Comparison of ENCODE assay signal across 17 cellular contexts in the genomic region with DNA sequence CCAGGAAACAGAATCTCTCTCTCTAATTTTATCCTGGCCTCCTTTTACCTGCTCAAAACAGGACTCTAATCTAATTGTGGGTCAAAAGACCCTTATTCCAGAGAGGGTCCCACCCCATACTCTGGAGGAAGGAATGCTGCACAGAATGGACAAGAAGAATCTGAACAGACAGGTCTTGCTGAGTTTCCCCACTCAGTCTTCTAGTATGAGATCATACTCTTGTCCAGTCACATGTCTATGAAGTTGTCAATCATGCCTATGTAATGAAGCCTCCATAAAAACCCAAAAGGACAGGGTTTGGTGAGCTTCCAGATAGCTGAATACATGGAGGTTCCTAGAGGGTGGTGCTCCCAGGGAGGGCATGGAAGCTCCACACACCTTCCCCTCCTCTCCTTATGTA.
DNase-seq lines count a peak whose midpoint lies in the region; ATAC-seq, FAIRE-seq and TF ChIP-seq lines count a peak whose summit lies in the region.
"Had no signal": no experiment of that assay in that cellular context is flagged by ENCODE, and none has a peak within 500 bp of the region (broad histone marks: within the 10 kb centered on the region; RNA-seq: fewer than 3 reads in every experiment).

No MANE protein-coding gene starts in this region.

- peaks cover 14% of the 10 kb centered on the region for H3K4me1 Mint-ChIP-seq in Caco-2 (ENCODE audit: low read depth, unreplicated experiment)
- H3K4me1 Mint-ChIP-seq in type B pancreatic cell (ENCODE audit: unreplicated experiment) = no peaks in the 10 kb centered on the region
- H3K4me1 Mint-ChIP-seq: B cell had no signal

- no peak overlapping the region for H2AK5ac ChIP-seq in mesendoderm (ENCODE audit: low read length)

- H3K9ac ChIP-seq in K562 (ENCODE audit: insufficient read depth in 1 of 2, low read depth in 2 of 2, low read length in 2 of 2) = no peak overlapping the region
- H3K9ac ChIP-seq in mesendoderm (ENCODE audit: low read length) = no peak overlapping the region
- H3K9ac ChIP-seq: BLaER1 treated with 17β-estradiol and CSF1 and Interleukin-3, amounts not matched to agents 10 nM and 100 nM had no signal

- H3K79me1 ChIP-seq in mesendoderm (ENCODE audit: low read length) = no peaks in the 10 kb centered on the region

- no peaks in the 10 kb centered on the region for H3K36me3 ChIP-seq in Caco-2 (ENCODE audit: control insufficient read depth, insufficient read depth, low read length)
- no peaks in the 10 kb centered on the region for H3K36me3 ChIP-seq in K562 (ENCODE audit: control insufficient read depth, insufficient read depth, low read length)
- no peaks in the 10 kb centered on the region for H3K36me3 ChIP-seq in mesendoderm (ENCODE audit: control insufficient read depth, insufficient read depth, low read length)
- no peaks in the 10 kb centered on the region for H3K36me3 ChIP-seq in transverse colon
- H3K36me3 ChIP-seq: BLaER1 treated with 17β-estradiol and CSF1 and Interleukin-3, amounts not matched to agents 10 nM and 100 nM had no signal

- CTCF ChIA-PET in Caco-2 (lab: Charles Lee) (no interaction called here), K562 (lab: Yijun Ruan, JAX; ENCODE audit: low intra/inter-chr PET ratio) (no interaction called here)

- H3K18ac ChIP-seq in mesendoderm (ENCODE audit: low read length) = no peak overlapping the region

- H3K9me1 ChIP-seq in K562 (ENCODE audit: control insufficient read depth, insufficient read depth, low read length) = no peaks in the 10 kb centered on the region

- no peak overlapping the region for H4K8ac ChIP-seq in mesendoderm (ENCODE audit: low read depth, low read length)

- H3K27ac Mint-ChIP-seq in Caco-2 (ENCODE audit: unreplicated experiment) = peak overlapping the region; percentile 61
- H3K27ac Mint-ChIP-seq in type B pancreatic cell = peak overlapping the region; percentile 86
- H3K27ac Mint-ChIP-seq: B cell; CD8-positive, alpha-beta T cell had no signal

- POLR2A ChIA-PET in Caco-2 (lab: Charles Lee) = no interaction called here
- POLR2A ChIA-PET in K562 (lab: Yijun Ruan, JAX) = no interaction called here

- intact Hi-C loops in Caco-2 (cut with micrococcal nuclease; ENCODE audit: unreplicated experiment) (no loop called here), K562 (cut with micrococcal nuclease) (no loop called here), transverse colon (cut with DNase I; ENCODE audit: low total_unique reads) (no loop called here)

- TF ChIP-seq POLR2A in K562 (conservative IDR thresholded peaks at IDR 0.05) (no peak), transverse colon (IDR thresholded peaks at IDR 0.05) (no peak)

- H3K27me3 Mint-ChIP-seq in Caco-2 (ENCODE audit: insufficient read depth, unreplicated experiment) (no peaks in the 10 kb centered on the region), type B pancreatic cell (no peaks in the 10 kb centered on the region)

- TF ChIP-seq CTCF in Caco-2 (IDR thresholded peaks at IDR 0.05; ENCODE audit: insufficient read depth in 1 of 2, low read depth in 1 of 2, low read length in 1 of 2, severe bottlenecking in 1 of 2, unreplicated experiment in 1 of 2) (no peak), K562 (IDR thresholded peaks at IDR 0.05 in 2 of 3, conservative IDR thresholded peaks at IDR 0.05 in 1 of 3; ENCODE audit: insufficient read depth in 2 of 3, low read depth in 1 of 3, low read length in 3 of 3) (no peak), type B pancreatic cell (conservative IDR thresholded peaks at IDR 0.05) (no peak), transverse colon (IDR thresholded peaks at IDR 0.05) (no peak)

- H3K79me2 ChIP-seq in K562 (ENCODE audit: control insufficient read depth, insufficient read depth, low read length) (no peaks in the 10 kb centered on the region), mesendoderm (ENCODE audit: control insufficient read depth, insufficient read depth, low read length) (no peaks in the 10 kb centered on the region)

- H3K23ac ChIP-seq in mesendoderm (ENCODE audit: low read length) = no peak overlapping the region

- H3K4me1 ChIP-seq in Caco-2 = no peaks in the 10 kb centered on the region; the same call in 1 of the 2 replicates
- H3K4me1 ChIP-seq in K562 (replicated peaks in 1 of 2; ENCODE audit: control insufficient read depth in 2 of 2, insufficient read depth in 2 of 2, low read length in 2 of 2) = no peaks in the 10 kb centered on the region
- H3K4me1 ChIP-seq in mesendoderm (ENCODE audit: control insufficient read depth, low read depth, low read length) = no peaks in the 10 kb centered on the region
- H3K4me1 ChIP-seq in transverse colon = no peaks in the 10 kb centered on the region
- H3K4me1 ChIP-seq: BLaER1 treated with 17β-estradiol and CSF1 and Interleukin-3, amounts not matched to agents 10 nM and 100 nM had no signal

- no peak overlapping the region for H3K4me2 ChIP-seq in K562 (ENCODE audit: insufficient read depth, low read length)
- no peak overlapping the region for H3K4me2 ChIP-seq in mesendoderm (ENCODE audit: low read length)
- H3K4me2 ChIP-seq: BLaER1 treated with 17β-estradiol and CSF1 and Interleukin-3, amounts not matched to agents 10 nM and 100 nM had no signal

- peak overlapping the region; percentile 78 for H2BK15ac ChIP-seq in mesendoderm (replicated peaks; ENCODE audit: low read depth)

- no peak overlapping the region for H2BK5ac ChIP-seq in mesendoderm (ENCODE audit: low read length)

- no peak for FAIRE-seq in K562 (lab: Jason Lieb, UNC)
- FAIRE-seq: D721Med had no signal

- H3K9me3 ChIP-seq in Caco-2 (no peaks in the 10 kb centered on the region), K562 (replicated peaks; ENCODE audit: control insufficient read depth, insufficient read depth, low read depth, low read length) (no peaks in the 10 kb centered on the region), transverse colon (no peaks in the 10 kb centered on the region)
- H3K9me3 ChIP-seq: BLaER1 treated with 17β-estradiol and CSF1 and Interleukin-3, amounts not matched to agents 10 nM and 100 nM had no signal

- H3K27ac ChIP-seq in K562 (ENCODE audit: extremely low read depth, low read depth, low read length) (no peak overlapping the region), mesendoderm (ENCODE audit: low read depth, low read length) (no peak overlapping the region), transverse colon (no peak overlapping the region)
- H3K27ac ChIP-seq: BLaER1 treated with 17β-estradiol and CSF1 and Interleukin-3, amounts not matched to agents 10 nM and 100 nM had no signal

- H3K36me3 Mint-ChIP-seq in Caco-2 (ENCODE audit: insufficient read depth, unreplicated experiment) = no peaks in the 10 kb centered on the region
- no peaks in the 10 kb centered on the region for H3K36me3 Mint-ChIP-seq in type B pancreatic cell
- H3K36me3 Mint-ChIP-seq: CD8-positive, alpha-beta T cell had no signal

- no peak overlapping the region for H2AFZ ChIP-seq in K562 (ENCODE audit: low read depth, low read length)

- no peaks in the 10 kb centered on the region for H3K9me3 Mint-ChIP-seq in Caco-2 (ENCODE audit: unreplicated experiment)
- peaks cover 6% of the 10 kb centered on the region for H3K9me3 Mint-ChIP-seq in type B pancreatic cell
- H3K9me3 Mint-ChIP-seq: CD8-positive, alpha-beta T cell had no signal

- no peaks in the 10 kb centered on the region; the same call in 1 of the 2 replicates for H4K20me1 ChIP-seq in K562 (replicated peaks; ENCODE audit: control insufficient read depth, insufficient read depth, low read length)
- H4K20me1 ChIP-seq: BLaER1 treated with 17β-estradiol and CSF1 and Interleukin-3, amounts not matched to agents 10 nM and 100 nM had no signal

- H3K27me3 ChIP-seq in Caco-2 (replicated peaks; ENCODE audit: control insufficient read depth, insufficient read depth, low read length) = no peaks in the 10 kb centered on the region
- peaks cover 0 to 4% of the 10 kb centered on the region in 2 experiments; a peak in 1 of 5 replicates for H3K27me3 ChIP-seq in K562 (ENCODE audit: control insufficient read depth in 2 of 2, insufficient read depth in 2 of 2, low read length in 2 of 2)
- no peaks in the 10 kb centered on the region for H3K27me3 ChIP-seq in mesendoderm (ENCODE audit: insufficient read depth, low read length, poor library complexity)
- H3K27me3 ChIP-seq in transverse colon = no peaks in the 10 kb centered on the region
- H3K27me3 ChIP-seq: BLaER1 treated with 17β-estradiol and CSF1 and Interleukin-3, amounts not matched to agents 10 nM and 100 nM had no signal

- ATAC-seq in K562 (no peak), HG03457 (IDR thresholded peaks at IDR 0.05; ENCODE audit: unreplicated experiment) (no peak)
- ATAC-seq: CD8-positive, alpha-beta T cell had no signal

- no peak overlapping the region for H4K5ac ChIP-seq in mesendoderm (ENCODE audit: low read length)

- H3K4me3 ChIP-seq in Caco-2 (ENCODE audit: low read depth, low read length) (no peak overlapping the region), K562 (no peak overlapping the region), mesendoderm (ENCODE audit: low read length) (no peak overlapping the region), transverse colon (no peak overlapping the region)
- H3K4me3 ChIP-seq: BLaER1 treated with 17β-estradiol and CSF1 and Interleukin-3, amounts not matched to agents 10 nM and 100 nM had no signal

- BruUV-seq in Caco-2 (replicated peaks; lab: Mats Ljungman, UMichigan) (no TSS peak), K562 (replicated peaks; lab: Mats Ljungman, UMichigan) (no TSS peak)

- DNase-seq in Caco-2 (no peak), K562 (ENCODE audit: extremely low read depth in 1 of 4, low spot score in 3 of 4) (no peak), mesendoderm (no peak), type B pancreatic cell (ENCODE audit: extremely low spot score, unreplicated experiment) (no peak), transverse colon (no peak), SIG-M5 treated with dmso at 0.1 percent for 504 hours (lab: John Stamatoyannopoulos, UW; ENCODE audit: unreplicated experiment) (no peak)
- DNase-seq: 8988T; CD8-positive, alpha-beta T cell; COR-L47; DMS79 treated with DMSO at 0.1 percent for 48 hours; GF-D8; GOT3; H7 had no signal

- in situ Hi-C loops in K562 (cut with MboI) (no loop called here), transverse colon (cut with MboI; ENCODE audit: low pct_ligation_motif_present in 1 of 4, low pct_unique_long_range_greater_than_20kb in 1 of 4, low sequenced_read_pairs in 3 of 4) (no loop called here)

- no peak for TF ChIP-seq RAD21 in K562 (CRISPR knock-in tag; conservative IDR thresholded peaks at IDR 0.05 in 1 of 2, IDR thresholded peaks at IDR 0.05 in 1 of 2)

- no peak overlapping the region for H2BK120ac ChIP-seq in mesendoderm (ENCODE audit: low read depth, low read length)

- TF ChIP-seq EP300 in K562 (IDR thresholded peaks at IDR 0.05; ENCODE audit: low read length) = no peak
- TF ChIP-seq EP300 in transverse colon (IDR thresholded peaks at IDR 0.05; ENCODE audit: low read depth) = no peak

- no peak overlapping the region for H3K56ac ChIP-seq in mesendoderm (ENCODE audit: low read length)

- H3K4me3 Mint-ChIP-seq in Caco-2 (ENCODE audit: unreplicated experiment) (no peak overlapping the region), type B pancreatic cell (peak overlapping the region; percentile 67)
- H3K4me3 Mint-ChIP-seq: B cell; CD8-positive, alpha-beta T cell had no signal

- H3K4ac ChIP-seq in mesendoderm (ENCODE audit: low read depth, low read length) = no peak overlapping the region
